In the genomic region with DNA sequence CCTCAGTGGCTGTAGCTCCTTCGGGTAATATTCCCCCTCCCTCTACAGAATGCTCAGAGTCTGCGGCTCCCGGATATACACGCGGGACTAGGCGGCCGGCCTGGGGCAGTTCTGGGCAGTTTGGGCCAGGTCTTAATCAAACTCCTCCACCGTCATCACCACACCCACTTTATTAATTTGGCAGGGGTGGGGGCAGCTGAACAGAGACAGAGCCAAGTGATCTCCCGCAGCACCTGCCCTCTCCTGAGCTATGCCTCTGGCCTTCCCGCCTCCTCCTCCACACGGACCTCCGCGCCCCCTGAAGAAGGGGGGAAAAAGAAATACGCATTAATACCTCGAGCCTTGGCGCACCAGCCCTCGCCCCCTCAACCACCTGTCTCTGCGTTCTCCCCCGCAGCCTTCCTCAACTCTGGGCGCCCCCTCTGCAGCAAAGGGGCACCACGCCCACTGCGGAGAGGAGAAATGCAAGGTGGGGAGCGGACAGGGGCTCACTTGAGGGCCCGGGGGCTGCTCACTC, we compare ENCODE assay signal across 1 cellular context.
A peak's percentile ranks its signal among the peaks of the same experiment; 100 is the strongest.
TF ChIP-seq lines count a peak whose summit lies in the region.

No MANE protein-coding gene starts in this region.

TF ChIP-seq in K562, 482 proteins besides CTCF, POLR2A, EP300 and RAD21 (continued from another document):
- TF ChIP-seq, protein P1, sequence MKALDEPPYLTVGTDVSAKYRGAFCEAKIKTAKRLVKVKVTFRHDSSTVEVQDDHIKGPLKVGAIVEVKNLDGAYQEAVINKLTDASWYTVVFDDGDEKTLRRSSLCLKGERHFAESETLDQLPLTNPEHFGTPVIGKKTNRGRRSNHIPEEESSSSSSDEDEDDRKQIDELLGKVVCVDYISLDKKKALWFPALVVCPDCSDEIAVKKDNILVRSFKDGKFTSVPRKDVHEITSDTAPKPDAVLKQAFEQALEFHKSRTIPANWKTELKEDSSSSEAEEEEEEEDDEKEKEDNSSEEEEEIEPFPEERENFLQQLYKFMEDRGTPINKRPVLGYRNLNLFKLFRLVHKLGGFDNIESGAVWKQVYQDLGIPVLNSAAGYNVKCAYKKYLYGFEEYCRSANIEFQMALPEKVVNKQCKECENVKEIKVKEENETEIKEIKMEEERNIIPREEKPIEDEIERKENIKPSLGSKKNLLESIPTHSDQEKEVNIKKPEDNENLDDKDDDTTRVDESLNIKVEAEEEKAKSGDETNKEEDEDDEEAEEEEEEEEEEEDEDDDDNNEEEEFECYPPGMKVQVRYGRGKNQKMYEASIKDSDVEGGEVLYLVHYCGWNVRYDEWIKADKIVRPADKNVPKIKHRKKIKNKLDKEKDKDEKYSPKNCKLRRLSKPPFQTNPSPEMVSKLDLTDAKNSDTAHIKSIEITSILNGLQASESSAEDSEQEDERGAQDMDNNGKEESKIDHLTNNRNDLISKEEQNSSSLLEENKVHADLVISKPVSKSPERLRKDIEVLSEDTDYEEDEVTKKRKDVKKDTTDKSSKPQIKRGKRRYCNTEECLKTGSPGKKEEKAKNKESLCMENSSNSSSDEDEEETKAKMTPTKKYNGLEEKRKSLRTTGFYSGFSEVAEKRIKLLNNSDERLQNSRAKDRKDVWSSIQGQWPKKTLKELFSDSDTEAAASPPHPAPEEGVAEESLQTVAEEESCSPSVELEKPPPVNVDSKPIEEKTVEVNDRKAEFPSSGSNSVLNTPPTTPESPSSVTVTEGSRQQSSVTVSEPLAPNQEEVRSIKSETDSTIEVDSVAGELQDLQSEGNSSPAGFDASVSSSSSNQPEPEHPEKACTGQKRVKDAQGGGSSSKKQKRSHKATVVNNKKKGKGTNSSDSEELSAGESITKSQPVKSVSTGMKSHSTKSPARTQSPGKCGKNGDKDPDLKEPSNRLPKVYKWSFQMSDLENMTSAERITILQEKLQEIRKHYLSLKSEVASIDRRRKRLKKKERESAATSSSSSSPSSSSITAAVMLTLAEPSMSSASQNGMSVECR (CRISPR knock-in tag; IDR thresholded peaks at IDR 0.05), result no peak
- no peak for TF ChIP-seq ZNF311 (CRISPR knock-in tag; IDR thresholded peaks at IDR 0.05)
- no peak for TF ChIP-seq ZNF764 (CRISPR knock-in tag; IDR thresholded peaks at IDR 0.05; ENCODE audit: low read depth)
- no peak for TF ChIP-seq CXXC5 (CRISPR knock-in tag; IDR thresholded peaks at IDR 0.05)
- no peak for TF ChIP-seq PCBP1 (IDR thresholded peaks at IDR 0.05; ENCODE audit: low read depth, low read length, poor library complexity, severe bottlenecking)
- no peak for TF ChIP-seq MAFF (IDR thresholded peaks at IDR 0.05; ENCODE audit: low read length)
- TF ChIP-seq, protein P2, sequence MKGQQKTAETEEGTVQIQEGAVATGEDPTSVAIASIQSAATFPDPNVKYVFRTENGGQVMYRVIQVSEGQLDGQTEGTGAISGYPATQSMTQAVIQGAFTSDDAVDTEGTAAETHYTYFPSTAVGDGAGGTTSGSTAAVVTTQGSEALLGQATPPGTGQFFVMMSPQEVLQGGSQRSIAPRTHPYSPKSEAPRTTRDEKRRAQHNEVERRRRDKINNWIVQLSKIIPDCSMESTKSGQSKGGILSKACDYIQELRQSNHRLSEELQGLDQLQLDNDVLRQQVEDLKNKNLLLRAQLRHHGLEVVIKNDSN (CRISPR knock-in tag; IDR thresholded peaks at IDR 0.05), result 0 out of 2 replicates have a peak, but pooled peaks have one; percentile 10
- no peak for TF ChIP-seq FOS (IDR thresholded peaks at IDR 0.05; ENCODE audit: extremely low read depth, insufficient read length)
- TF ChIP-seq SMARCA4 (IDR thresholded peaks at IDR 0.05), result 0 out of 2 replicates have a peak, but pooled peaks have one; percentile 17
- TF ChIP-seq SNRNP70 (optimal IDR thresholded peaks at IDR 0.05; ENCODE audit: low read depth, low read length), result no peak
- peak; percentile 31; the same call in 1 of the 2 replicates for TF ChIP-seq KLF13 (tag; IDR thresholded peaks at IDR 0.05; ENCODE audit: borderline replicate concordance, low read depth)
- TF ChIP-seq, protein P3, sequence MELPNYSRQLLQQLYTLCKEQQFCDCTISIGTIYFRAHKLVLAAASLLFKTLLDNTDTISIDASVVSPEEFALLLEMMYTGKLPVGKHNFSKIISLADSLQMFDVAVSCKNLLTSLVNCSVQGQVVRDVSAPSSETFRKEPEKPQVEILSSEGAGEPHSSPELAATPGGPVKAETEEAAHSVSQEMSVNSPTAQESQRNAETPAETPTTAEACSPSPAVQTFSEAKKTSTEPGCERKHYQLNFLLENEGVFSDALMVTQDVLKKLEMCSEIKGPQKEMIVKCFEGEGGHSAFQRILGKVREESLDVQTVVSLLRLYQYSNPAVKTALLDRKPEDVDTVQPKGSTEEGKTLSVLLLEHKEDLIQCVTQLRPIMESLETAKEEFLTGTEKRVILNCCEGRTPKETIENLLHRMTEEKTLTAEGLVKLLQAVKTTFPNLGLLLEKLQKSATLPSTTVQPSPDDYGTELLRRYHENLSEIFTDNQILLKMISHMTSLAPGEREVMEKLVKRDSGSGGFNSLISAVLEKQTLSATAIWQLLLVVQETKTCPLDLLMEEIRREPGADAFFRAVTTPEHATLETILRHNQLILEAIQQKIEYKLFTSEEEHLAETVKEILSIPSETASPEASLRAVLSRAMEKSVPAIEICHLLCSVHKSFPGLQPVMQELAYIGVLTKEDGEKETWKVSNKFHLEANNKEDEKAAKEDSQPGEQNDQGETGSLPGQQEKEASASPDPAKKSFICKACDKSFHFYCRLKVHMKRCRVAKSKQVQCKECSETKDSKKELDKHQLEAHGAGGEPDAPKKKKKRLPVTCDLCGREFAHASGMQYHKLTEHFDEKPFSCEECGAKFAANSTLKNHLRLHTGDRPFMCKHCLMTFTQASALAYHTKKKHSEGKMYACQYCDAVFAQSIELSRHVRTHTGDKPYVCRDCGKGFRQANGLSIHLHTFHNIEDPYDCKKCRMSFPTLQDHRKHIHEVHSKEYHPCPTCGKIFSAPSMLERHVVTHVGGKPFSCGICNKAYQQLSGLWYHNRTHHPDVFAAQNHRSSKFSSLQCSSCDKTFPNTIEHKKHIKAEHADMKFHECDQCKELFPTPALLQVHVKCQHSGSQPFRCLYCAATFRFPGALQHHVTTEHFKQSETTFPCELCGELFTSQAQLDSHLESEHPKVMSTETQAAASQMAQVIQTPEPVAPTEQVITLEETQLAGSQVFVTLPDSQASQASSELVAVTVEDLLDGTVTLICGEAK (IDR thresholded peaks at IDR 0.05), result 0 out of 2 replicates have a peak, but pooled peaks have one; percentile 56
- TF ChIP-seq, protein P3 (CRISPR knock-in tag; IDR thresholded peaks at IDR 0.05), result no peak
